9 cellular contexts compared by ENCODE assay signal in the genomic region with DNA sequence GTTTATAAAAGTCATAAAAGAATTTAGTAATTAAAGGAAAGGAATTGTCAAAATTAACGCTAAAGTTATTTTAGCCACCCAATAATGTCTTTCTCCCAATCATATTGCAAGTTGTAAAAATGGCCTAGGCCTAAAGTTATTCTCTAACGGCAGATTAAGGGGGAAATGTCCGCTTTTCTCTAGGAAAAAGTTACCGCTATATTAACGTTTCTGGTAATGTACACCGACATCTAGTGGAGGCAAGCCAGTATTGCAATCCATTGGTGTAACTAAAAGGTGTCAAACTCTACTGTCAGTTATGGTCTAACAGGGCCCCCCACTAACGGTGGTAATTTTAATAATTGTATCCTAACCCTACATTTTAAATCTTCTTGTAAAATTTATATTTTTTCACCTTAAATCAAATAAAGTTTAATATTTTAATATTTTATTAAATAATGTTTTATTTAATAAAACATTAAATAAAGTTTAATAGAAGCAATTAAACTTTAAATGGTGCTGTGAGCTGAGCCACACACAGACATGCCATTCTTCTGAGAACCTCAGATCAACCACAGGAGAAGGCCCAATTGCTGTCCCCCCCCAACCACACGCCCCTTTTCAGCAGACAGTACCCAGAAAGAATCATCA. TPM values are rescaled to one million over a fixed set of nuclear protein-coding genes. Genes with fewer than 3 reads are reported as not detected.
DNase-seq lines count a peak whose midpoint lies in the region; ATAC-seq, FAIRE-seq and TF ChIP-seq lines count a peak whose summit lies in the region.
"Had no signal": no experiment of that assay in that cellular context is flagged by ENCODE, and none has a peak within 500 bp of the region (broad histone marks: within the 10 kb centered on the region; RNA-seq: fewer than 3 reads in every experiment).

No MANE protein-coding gene starts in this region.

- TF ChIP-seq CTCF in HL-60 (IDR thresholded peaks at IDR 0.05; ENCODE audit: insufficient read depth, low read length) (peak; percentile 65), Peyer's patch (IDR thresholded peaks at IDR 0.05) (peak; percentile 68 to 92 (median 75))

- no peaks in the 10 kb centered on the region for H3K9me3 ChIP-seq in CD8-positive, alpha-beta memory T cell (ENCODE audit: low read length)
- no peaks in the 10 kb centered on the region for H3K9me3 ChIP-seq in Peyer's patch
- H3K9me3 ChIP-seq: SJSA1 had no signal

- no peaks in the 10 kb centered on the region for H3K36me3 Mint-ChIP-seq in CD8-positive, alpha-beta memory T cell

- TF ChIP-seq POLR2A in Peyer's patch (IDR thresholded peaks at IDR 0.05), result no peak

- FAIRE-seq in HTR-8/SVneo (lab: Jason Lieb, UNC), result no peak

- CTCF ChIA-PET in CD8-positive, alpha-beta memory T cell (lab: Charles Lee), result interaction anchor here (1.1 to 1.3 kb wide), 2 partner anchors 98 to 270 kb away, joined by 3 to 4 read pairs; no protein-coding TSS in a partner anchor

- H3K27ac Mint-ChIP-seq in CD8-positive, alpha-beta memory T cell, result no peak overlapping the region

- no peaks in the 10 kb centered on the region for H3K9me3 Mint-ChIP-seq in CD8-positive, alpha-beta memory T cell

- no peak overlapping the region for H3K4me3 Mint-ChIP-seq in CD8-positive, alpha-beta memory T cell

- DNase-seq in CD8-positive, alpha-beta memory T cell, result peak in 4 of 5 donors; percentile 24 to 54 (median 34)
- DNase-seq in HL-60 (ENCODE audit: low read depth in 1 of 2, low spot score in 1 of 2), result peak; percentile 13 to 58
- DNase-seq in Peyer's patch, result peak in 2 of 3 donors; percentile 63 to 74
- peak; percentile 10 for DNase-seq in amniotic stem cell (lab: John Stamatoyannopoulos, UW)
- peak; percentile 50 for DNase-seq in islet precursor cell
- peak; percentile 19 to 45 (median 22) for DNase-seq in stimulated activated CD4-positive, alpha-beta T cell treated with anti-CD3 and anti-CD28 coated beads, TNF-alpha, amount 100 ng/mL, for 24 hours (ENCODE audit: low read depth in 3 of 3)
- no peak for DNase-seq in HTR-8/SVneo (ENCODE audit: insufficient read length, low spot score)

- no peak for ATAC-seq in HG03565 (IDR thresholded peaks at IDR 0.05; ENCODE audit: unreplicated experiment)

- H3K27ac ChIP-seq in CD8-positive, alpha-beta memory T cell (ENCODE audit: low read depth, low read length), result no peak overlapping the region
- H3K27ac ChIP-seq in HL-60 (replicated peaks), result no peak overlapping the region
- H3K27ac ChIP-seq in Peyer's patch, result no peak overlapping the region
- H3K27ac ChIP-seq: SJSA1 had no signal

- H3K27me3 ChIP-seq in CD8-positive, alpha-beta memory T cell (ENCODE audit: insufficient read depth, low read length, poor library complexity, severe bottlenecking), result no peaks in the 10 kb centered on the region
- H3K27me3 ChIP-seq in HL-60 (ENCODE audit: insufficient read depth, poor library complexity, severe bottlenecking) (no peaks in the 10 kb centered on the region), Peyer's patch (no peaks in the 10 kb centered on the region)
- H3K27me3 ChIP-seq: SJSA1 had no signal

- H3K4me1 Mint-ChIP-seq in CD8-positive, alpha-beta memory T cell, result peaks cover 1 to 6% (median 4%) of the 10 kb centered on the region in 3 donors

- no peaks in the 10 kb centered on the region for H3K4me1 ChIP-seq in CD8-positive, alpha-beta memory T cell (ENCODE audit: insufficient read depth, low read length)
- H3K4me1 ChIP-seq in Peyer's patch, result no peaks in the 10 kb centered on the region
- H3K4me1 ChIP-seq: SJSA1 had no signal

- peaks cover 0 to 13% of the 10 kb centered on the region in 2 donors for H3K27me3 Mint-ChIP-seq in CD8-positive, alpha-beta memory T cell

- POLR2A ChIA-PET in CD8-positive, alpha-beta memory T cell (lab: Charles Lee), result no interaction called here

- no peaks in the 10 kb centered on the region for H3K36me3 ChIP-seq in CD8-positive, alpha-beta memory T cell (ENCODE audit: insufficient read depth, low read length)
- H3K36me3 ChIP-seq in Peyer's patch, result no peaks in the 10 kb centered on the region
- H3K36me3 ChIP-seq: SJSA1 had no signal

- H3K4me3 ChIP-seq in CD8-positive, alpha-beta memory T cell (ENCODE audit: low read length), result no peak overlapping the region
- no peak overlapping the region for H3K4me3 ChIP-seq in HL-60 (replicated peaks; ENCODE audit: insufficient read depth, low read length)
- no peak overlapping the region for H3K4me3 ChIP-seq in Peyer's patch
- H3K4me3 ChIP-seq: SJSA1 had no signal

RNA-seq across cellular contexts. Expression of a gene that starts 35.9 kb away (rescaled TPM):
- total RNA-seq in CD8-positive, alpha-beta memory T cell, result 10 to 100 TPM; 11.2 to 11.6 TPM
- 10.4 TPM for polyA plus RNA-seq in CD8-positive, alpha-beta memory T cell
- 10 to 100 TPM; 14.9 to 19.0 (median 15.3) TPM for total RNA-seq in Peyer's patch

RNA-seq across cellular contexts. Expression of a gene that starts 42.8 kb away (rescaled TPM):
- total RNA-seq in CD8-positive, alpha-beta memory T cell, result 1 to 10 TPM; 2.1 to 2.6 TPM
- 9.0 TPM for polyA plus RNA-seq in CD8-positive, alpha-beta memory T cell
- 10 to 100 TPM in 1 of 4 donors, 1 to 10 TPM in 3; 1.9 to 10.7 (median 3.0) TPM for total RNA-seq in Peyer's patch

RNA-seq across cellular contexts. Expression of a gene that starts 53.6 kb away (rescaled TPM):
- 1 to 10 TPM; 5.3 to 5.9 TPM for total RNA-seq in CD8-positive, alpha-beta memory T cell
- 14.1 TPM for polyA plus RNA-seq in CD8-positive, alpha-beta memory T cell
- 1 to 10 TPM; 1.3 to 3.6 (median 3.3) TPM for total RNA-seq in Peyer's patch
